9 cellular contexts compared by ENCODE assay signal in the genomic region with DNA sequence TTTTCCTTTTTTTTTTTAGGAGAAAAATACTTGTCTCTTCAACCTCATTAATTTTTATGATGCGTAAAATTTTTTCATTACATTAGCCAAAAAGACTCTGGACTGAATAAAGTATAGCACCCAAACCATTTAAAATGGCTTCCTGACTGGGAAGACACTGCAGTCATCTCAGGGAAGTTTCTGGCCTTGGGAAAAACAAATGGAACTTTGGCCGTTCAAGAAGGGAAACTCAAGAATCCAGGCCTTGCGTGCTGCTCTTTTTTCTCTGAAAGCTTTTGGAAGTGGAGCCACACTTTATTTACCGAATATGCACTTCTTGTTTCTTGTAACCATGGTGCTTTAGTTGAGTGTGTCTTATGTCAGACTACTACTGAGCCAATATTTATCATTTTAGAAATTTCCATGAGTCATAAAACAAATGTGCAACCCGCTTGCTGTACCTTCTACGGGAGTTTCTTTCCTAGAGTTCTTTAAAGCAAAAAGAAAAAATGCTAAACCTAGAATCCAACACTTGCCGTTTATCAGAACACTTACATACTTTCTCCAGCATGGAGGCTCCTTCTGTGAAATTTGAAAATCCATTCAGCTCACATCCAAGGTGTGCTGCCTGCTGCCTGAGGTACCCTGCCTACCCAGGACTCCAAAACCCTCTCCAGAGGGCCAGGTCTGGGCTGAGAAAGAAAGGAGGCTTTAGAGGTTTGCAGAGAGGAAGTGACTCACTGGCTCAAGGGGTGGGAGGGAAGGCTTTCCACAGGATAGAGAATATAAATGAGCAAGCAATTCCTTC. TPM values are rescaled to one million over a fixed set of nuclear protein-coding genes. Genes with fewer than 3 reads are reported as not detected.
DNase-seq lines count a peak whose midpoint lies in the region; ATAC-seq, FAIRE-seq and TF ChIP-seq lines count a peak whose summit lies in the region.
"Had no signal": no experiment of that assay in that cellular context is flagged by ENCODE, and none has a peak within 500 bp of the region (broad histone marks: within the 10 kb centered on the region; RNA-seq: fewer than 3 reads in every experiment).

No MANE protein-coding gene starts in this region.

- peaks cover 16% of the 10 kb centered on the region for H3K4me1 Mint-ChIP-seq in T-helper 1 cell treated with Interleukin-12 subunit alpha and Interleukin-12 subunit beta and Interleukin-4 antibody, amounts not matched to agents 30 μg/mL and 1 μg/mL, for 36 hours (ENCODE audit: low read depth)
- H3K4me1 Mint-ChIP-seq in nephron, result peaks cover 34% of the 10 kb centered on the region
- H3K4me1 Mint-ChIP-seq: naive B cell had no signal

- no peak for TF ChIP-seq CTCF in nephron (IDR thresholded peaks at IDR 0.05; ENCODE audit: unreplicated experiment in 3 of 3)

- H3K27ac ChIP-seq in ACC112 (ENCODE audit: low read depth, low read length) (peak overlapping the region; percentile 99), epithelial cell of prostate (peak overlapping the region; percentile 99)

- H3K36me3 ChIP-seq in ACC112 (ENCODE audit: insufficient read depth, low read length), result no peaks in the 10 kb centered on the region

- H2AFZ ChIP-seq in ACC112 (ENCODE audit: low read length, unreplicated experiment), result no peak overlapping the region

- H3K4me3 Mint-ChIP-seq in T-helper 1 cell treated with Interleukin-12 subunit alpha and Interleukin-12 subunit beta and Interleukin-4 antibody, amounts not matched to agents 30 μg/mL and 1 μg/mL, for 36 hours, result no peak overlapping the region
- no peak overlapping the region for H3K4me3 Mint-ChIP-seq in nephron
- H3K4me3 Mint-ChIP-seq: naive B cell had no signal

- in situ Hi-C loops in G401 (cut with HindIII; ENCODE audit: low sequenced_read_pairs), result no loop called here

- FAIRE-seq in H54 (lab: Jason Lieb, UNC), result peak; percentile 55

- DNase-seq in H54 (ENCODE audit: insufficient read length, low spot score), result peak; percentile 70
- peak; percentile 51 for DNase-seq in epithelial cell of prostate (ENCODE audit: low read depth, low spot score)
- DNase-seq in G401 (ENCODE audit: low spot score), result no peak
- DNase-seq in Ammon's horn (ENCODE audit: low spot score), result no peak
- DNase-seq: naive B cell had no signal

- H3K36me3 Mint-ChIP-seq in T-helper 1 cell treated with Interleukin-12 subunit alpha and Interleukin-12 subunit beta and Interleukin-4 antibody, amounts not matched to agents 30 μg/mL and 1 μg/mL, for 36 hours (ENCODE audit: low read depth), result no peaks in the 10 kb centered on the region
- no peaks in the 10 kb centered on the region for H3K36me3 Mint-ChIP-seq in nephron (ENCODE audit: low read depth)
- H3K36me3 Mint-ChIP-seq: naive B cell had no signal

- no peaks in the 10 kb centered on the region for H3K79me2 ChIP-seq in ACC112 (ENCODE audit: control insufficient read depth, insufficient read depth, low read length, unreplicated experiment)

- no peaks in the 10 kb centered on the region for H3K9me3 Mint-ChIP-seq in T-helper 1 cell treated with Interleukin-12 subunit alpha and Interleukin-12 subunit beta and Interleukin-4 antibody, amounts not matched to agents 30 μg/mL and 1 μg/mL, for 36 hours
- H3K9me3 Mint-ChIP-seq in nephron, result no peaks in the 10 kb centered on the region
- H3K9me3 Mint-ChIP-seq: naive B cell had no signal

- TF ChIP-seq POLR2A in H54 (IDR thresholded peaks at IDR 0.05; ENCODE audit: low read depth, low read length), result peak; percentile 66

- H3K27ac Mint-ChIP-seq in T-helper 1 cell treated with Interleukin-12 subunit alpha and Interleukin-12 subunit beta and Interleukin-4 antibody, amounts not matched to agents 30 μg/mL and 1 μg/mL, for 36 hours, result peak overlapping the region; percentile 6
- peak overlapping the region; percentile 56 to 92 (median 74) for H3K27ac Mint-ChIP-seq in nephron
- H3K27ac Mint-ChIP-seq: naive B cell had no signal

- ATAC-seq in GM19452 (IDR thresholded peaks at IDR 0.05; ENCODE audit: unreplicated experiment), result no peak

- peaks cover 3% of the 10 kb centered on the region for H3K27me3 Mint-ChIP-seq in T-helper 1 cell treated with Interleukin-12 subunit alpha and Interleukin-12 subunit beta and Interleukin-4 antibody, amounts not matched to agents 30 μg/mL and 1 μg/mL, for 36 hours (ENCODE audit: low read depth)
- no peaks in the 10 kb centered on the region for H3K27me3 Mint-ChIP-seq in nephron (ENCODE audit: low read depth)

- H3K4me1 ChIP-seq in ACC112 (ENCODE audit: control insufficient read depth, insufficient read depth, low read length, unreplicated experiment), result peaks cover 41% of the 10 kb centered on the region

- peak overlapping the region; percentile 74 for H3K4me3 ChIP-seq in ACC112 (ENCODE audit: low read depth, low read length)

- H3K27me3 ChIP-seq in ACC112 (ENCODE audit: insufficient read depth, low read length), result no peaks in the 10 kb centered on the region

RNA-seq across cellular contexts. Expression of a gene that starts 11.5 kb away (rescaled TPM):
- 305 and 378 TPM in 2 replicates for total RNA-seq in G401 (2014; rRNA removed; shearing (Covaris generic))

RNA-seq across cellular contexts. Expression of a gene that starts 27.2 kb away (rescaled TPM):
- total RNA-seq in G401 (2014; rRNA removed; shearing (Covaris generic)), result 0.98 and 2.3 TPM in 2 replicates

Comparison
In these comparisons a context has a peak if more than half of its experiments do, and no peak if none do; other contexts are left out.
1. DNase-seq: peak in H54 (single experiment) and epithelial cell of prostate (single experiment); none in G401 (single experiment) and Ammon's horn (single experiment).